20 cellular contexts compared by ENCODE assay signal in the genomic region with DNA sequence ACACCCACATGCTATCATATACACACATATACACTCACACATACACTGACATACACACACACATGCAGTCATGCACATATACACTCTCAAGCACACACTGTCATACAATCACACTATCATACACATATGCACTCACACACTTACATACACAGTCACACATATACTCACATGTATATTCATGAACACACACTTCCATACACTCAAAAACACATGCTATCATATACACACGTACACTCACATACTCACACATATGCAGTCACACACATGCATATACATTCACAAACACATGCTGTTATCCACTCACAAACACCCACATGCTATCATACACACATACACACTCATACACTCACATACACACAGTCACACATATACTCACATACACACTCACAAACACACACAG.
DNase-seq lines count a peak whose midpoint lies in the region; ATAC-seq, FAIRE-seq and TF ChIP-seq lines count a peak whose summit lies in the region.
"Had no signal": no experiment of that assay in that cellular context is flagged by ENCODE, and none has a peak within 500 bp of the region (broad histone marks: within the 10 kb centered on the region; RNA-seq: fewer than 3 reads in every experiment).

No MANE protein-coding gene starts in this region.

- H3K9me3 ChIP-seq in GM12878 (replicated peaks; ENCODE audit: control insufficient read depth, insufficient read depth, low read length) (no peaks in the 10 kb centered on the region), neuronal stem cell (replicated peaks in 1 of 2; ENCODE audit: control insufficient read depth in 2 of 2, insufficient read depth in 1 of 2, low read depth in 1 of 2, low read length in 2 of 2) (peaks cover 0 to 6% of the 10 kb centered on the region in 2 donors), PC-3 (ENCODE audit: low read length) (no peaks in the 10 kb centered on the region)
- H3K9me3 ChIP-seq: BLaER1, Caco-2 had no signal

- no peak overlapping the region for H3K4ac ChIP-seq in neuronal stem cell (ENCODE audit: low read length)

- H4K20me1 ChIP-seq in GM12878 (ENCODE audit: control insufficient read depth, insufficient read depth), result no peaks in the 10 kb centered on the region
- H4K20me1 ChIP-seq in PC-3 (ENCODE audit: low read length), result no peaks in the 10 kb centered on the region
- H4K20me1 ChIP-seq: BLaER1 had no signal

- no peak overlapping the region for H3K23ac ChIP-seq in neuronal stem cell (ENCODE audit: low read depth, low read length, poor library complexity)

- H2BK5ac ChIP-seq in neuronal stem cell (ENCODE audit: low read length), result no peak overlapping the region

- TF ChIP-seq CTCF in GM12878 (IDR thresholded peaks at IDR 0.05 in 2 of 3, conservative IDR thresholded peaks at IDR 0.05 in 1 of 3; ENCODE audit: control insufficient read depth in 2 of 3, extremely low read depth in 1 of 3, insufficient read depth in 1 of 3, low read depth in 3 of 3, low read length in 3 of 3) (no peak), PC-3 (conservative IDR thresholded peaks at IDR 0.05; ENCODE audit: low read depth, low read length) (no peak)

- H2BK120ac ChIP-seq in neuronal stem cell (ENCODE audit: low read depth, low read length), result no peak overlapping the region

- no peaks in the 10 kb centered on the region for H3K27me3 ChIP-seq in GM12878 (replicated peaks in 1 of 2; ENCODE audit: control insufficient read depth in 2 of 2, insufficient read depth in 2 of 2, low read length in 1 of 2)
- H3K27me3 ChIP-seq in neuronal stem cell (ENCODE audit: control insufficient read depth in 3 of 3, insufficient read depth in 3 of 3, low read depth in 1 of 3, low read length in 3 of 3), result no peaks in the 10 kb centered on the region
- H3K27me3 ChIP-seq in PC-3 (ENCODE audit: low read length), result no peaks in the 10 kb centered on the region
- H3K27me3 ChIP-seq: BLaER1 had no signal

- FAIRE-seq in GM12892 (lab: Jason Lieb, UNC) (peak; percentile 82), HTR-8/SVneo (lab: Jason Lieb, UNC) (peak; percentile 91), GM12878 (lab: Jason Lieb, UNC) (no peak)
- FAIRE-seq: A204.1, G401.6 had no signal

- H3K9ac ChIP-seq in GM12878 (ENCODE audit: control insufficient read depth, insufficient read depth, low read length) (no peak overlapping the region), neuronal stem cell (ENCODE audit: low read depth, low read length, poor library complexity) (no peak overlapping the region), PC-3 (ENCODE audit: low read length) (no peak overlapping the region)
- H3K9ac ChIP-seq: BLaER1, GM23248 had no signal

- H3K79me1 ChIP-seq in neuronal stem cell (ENCODE audit: low read depth, low read length), result no peaks in the 10 kb centered on the region

- H4K8ac ChIP-seq in neuronal stem cell (ENCODE audit: low read depth, low read length), result no peak overlapping the region

- H2AK5ac ChIP-seq in neuronal stem cell (ENCODE audit: low read depth, low read length), result no peak overlapping the region

- TF ChIP-seq EP300 in GM12878 (IDR thresholded peaks at IDR 0.05; ENCODE audit: borderline replicate concordance in 1 of 2, control insufficient read depth in 1 of 2, low read depth in 2 of 2, low read length in 2 of 2), result no peak

- 67% methylated on average over 1 of the region's 1 CpG for WGBS in GM12878 (ENCODE audit: insufficient coverage, insufficient replicate concordance, low lambda C conversion rate, missing lambda C conversion rate)
- no CpG with 5 or more reads among the region's 1 CpG for WGBS in neuronal stem cell (ENCODE audit: extremely low coverage in 2 of 2, insufficient read length in 2 of 2, insufficient replicate concordance in 1 of 2), 2 donors

- no peak overlapping the region for H2AFZ ChIP-seq in GM12878 (ENCODE audit: control insufficient read depth, low read depth, low read length)
- H2AFZ ChIP-seq in neuronal stem cell (ENCODE audit: low read length), result no peak overlapping the region
- no peak overlapping the region for H2AFZ ChIP-seq in PC-3 (ENCODE audit: low read length)
- H2AFZ ChIP-seq: GM23248 had no signal

- POLR2A ChIA-PET in GM12878 (lab: Charles Lee), result no interaction called here
- POLR2A ChIA-PET in PC-3 (lab: Charles Lee; ENCODE audit: unreplicated experiment), result no interaction called here

- H2BK15ac ChIP-seq in neuronal stem cell (ENCODE audit: low read length), result no peak overlapping the region

- H3K4me3 ChIP-seq in GM12878 (no peak overlapping the region), neuronal stem cell (ENCODE audit: low read length in 2 of 2) (no peak overlapping the region), PC-3 (ENCODE audit: low read length) (no peak overlapping the region)
- H3K4me3 ChIP-seq: BLaER1, GM23248 had no signal

- no peak for TF ChIP-seq RAD21 in GM12878 (IDR thresholded peaks at IDR 0.05; ENCODE audit: insufficient read depth, low read depth, low read length)

- BruUV-seq in GM12878 (replicated peaks; lab: Mats Ljungman, UMichigan) (no TSS peak), PC-3 (replicated peaks; lab: Mats Ljungman, UMichigan) (no TSS peak)

- H3F3A ChIP-seq in PC-3 (ENCODE audit: low read length, unreplicated experiment), result no peaks in the 10 kb centered on the region

- no peak for ATAC-seq in GM12878
- ATAC-seq in PC-3, result no peak
- ATAC-seq: CD8-positive, alpha-beta T cell; HCT116 had no signal

- H3K4me2 ChIP-seq in GM12878 (ENCODE audit: control insufficient read depth, insufficient read depth) (no peak overlapping the region), neuronal stem cell (ENCODE audit: insufficient read depth, low read length, poor library complexity, severe bottlenecking) (no peak overlapping the region), PC-3 (ENCODE audit: low read length) (no peak overlapping the region)
- H3K4me2 ChIP-seq: BLaER1 had no signal

- no peaks in the 10 kb centered on the region for H3K4me1 ChIP-seq in GM12878 (ENCODE audit: control insufficient read depth, insufficient read depth, low read length)
- H3K4me1 ChIP-seq in neuronal stem cell (ENCODE audit: control insufficient read depth in 2 of 2, insufficient read depth in 1 of 2, low read depth in 1 of 2, low read length in 2 of 2), result peaks cover 0 to 1% of the 10 kb centered on the region in 2 donors
- 0 out of 2 replicates have a peak, but pooled peaks cover 6% of the 10 kb centered on the region for H3K4me1 ChIP-seq in PC-3 (ENCODE audit: insufficient read depth, low read length)
- H3K4me1 ChIP-seq: BLaER1, Caco-2 had no signal

- H3K36me3 ChIP-seq in GM12878 (ENCODE audit: control insufficient read depth in 2 of 2, insufficient read depth in 2 of 2, low read length in 1 of 2), result no peaks in the 10 kb centered on the region
- H3K36me3 ChIP-seq in neuronal stem cell (replicated peaks in 1 of 2; ENCODE audit: control insufficient read depth in 2 of 2, insufficient read depth in 2 of 2, low read length in 2 of 2), result peaks cover 0 to 2% of the 10 kb centered on the region in 2 donors
- no peaks in the 10 kb centered on the region for H3K36me3 ChIP-seq in PC-3 (ENCODE audit: low read depth, low read length)
- H3K36me3 ChIP-seq: BLaER1 had no signal

- peak overlapping the region; percentile 34 for H4K91ac ChIP-seq in neuronal stem cell (ENCODE audit: low read depth, low read length, poor library complexity)

- RAD21 ChIA-PET in GM12878 (lab: Charles Lee; ENCODE audit: unreplicated experiment), result no interaction called here

- H3K9me2 ChIP-seq in PC-3 (replicated peaks; ENCODE audit: low read length), result 0 out of 2 replicates have a peak, but pooled peaks cover 4% of the 10 kb centered on the region

- H3K18ac ChIP-seq in neuronal stem cell (ENCODE audit: low read length), result no peak overlapping the region

- CTCF ChIA-PET in GM12878 (lab: Yijun Ruan, JAX) (no interaction called here), PC-3 (lab: Charles Lee) (no interaction called here)

- no peak overlapping the region for H2BK12ac ChIP-seq in neuronal stem cell (ENCODE audit: low read length)

- no peak overlapping the region for H3K14ac ChIP-seq in neuronal stem cell (ENCODE audit: low read length)

- H3K79me2 ChIP-seq in GM12878 (ENCODE audit: control insufficient read depth, insufficient read depth, low read length) (no peaks in the 10 kb centered on the region), PC-3 (ENCODE audit: low read length) (no peaks in the 10 kb centered on the region)

- intact Hi-C loops in GM12878 (cut with micrococcal nuclease; ENCODE audit: unreplicated experiment) (no loop called here), PC-3 (cut with micrococcal nuclease) (no loop called here)

- SMC1A ChIA-PET in GM12878 (lab: Charles Lee; ENCODE audit: uncharacterized antibody, unreplicated experiment), result no interaction called here

- DNase-seq in GM12892 (ENCODE audit: insufficient read length) (no peak), HTR-8/SVneo (ENCODE audit: insufficient read length, low spot score) (no peak), GM12878 (ENCODE audit: low read depth, low spot score) (no peak), neuronal stem cell (ENCODE audit: low spot score) (no peak), SHP77 (lab: John Stamatoyannopoulos, UW) (no peak), PC-3 (no peak), 8988T (no peak)
- DNase-seq: Caco-2; CD4-positive, CD25-positive, alpha-beta regulatory T cell; CD8-positive, alpha-beta T cell; DMS153; DND-41; GM23248; H9; HFFc6 had no signal

- H3K27ac ChIP-seq in GM12878 (ENCODE audit: control insufficient read depth, insufficient read depth), result no peak overlapping the region
- H3K27ac ChIP-seq in neuronal stem cell (replicated peaks; ENCODE audit: low read length), result no peak overlapping the region
- H3K27ac ChIP-seq in PC-3 (ENCODE audit: low read length), result no peak overlapping the region
- H3K27ac ChIP-seq: BLaER1, C4-2B, GM23248 had no signal

- in situ Hi-C loops in GM12878 (cut with MboI), result no loop called here

- TF ChIP-seq POLR2A in GM12892 (IDR thresholded peaks at IDR 0.05; ENCODE audit: low read depth, low read length) (no peak), GM12878 (IDR thresholded peaks at IDR 0.05; ENCODE audit: low read depth, low read length) (no peak)

TF ChIP-seq in GM12878, 131 proteins besides CTCF, POLR2A, EP300 and RAD21 (continues in another document):
- no peak for TF ChIP-seq BACH1 (IDR thresholded peaks at IDR 0.05; ENCODE audit: borderline replicate concordance)
- TF ChIP-seq, protein P1, sequence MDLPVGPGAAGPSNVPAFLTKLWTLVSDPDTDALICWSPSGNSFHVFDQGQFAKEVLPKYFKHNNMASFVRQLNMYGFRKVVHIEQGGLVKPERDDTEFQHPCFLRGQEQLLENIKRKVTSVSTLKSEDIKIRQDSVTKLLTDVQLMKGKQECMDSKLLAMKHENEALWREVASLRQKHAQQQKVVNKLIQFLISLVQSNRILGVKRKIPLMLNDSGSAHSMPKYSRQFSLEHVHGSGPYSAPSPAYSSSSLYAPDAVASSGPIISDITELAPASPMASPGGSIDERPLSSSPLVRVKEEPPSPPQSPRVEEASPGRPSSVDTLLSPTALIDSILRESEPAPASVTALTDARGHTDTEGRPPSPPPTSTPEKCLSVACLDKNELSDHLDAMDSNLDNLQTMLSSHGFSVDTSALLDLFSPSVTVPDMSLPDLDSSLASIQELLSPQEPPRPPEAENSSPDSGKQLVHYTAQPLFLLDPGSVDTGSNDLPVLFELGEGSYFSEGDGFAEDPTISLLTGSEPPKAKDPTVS (IDR thresholded peaks at IDR 0.05; ENCODE audit: low read depth, low read length), result no peak
